ENCODE assay signal across 7 cellular contexts in genomic region chr10:72126184-72126871, GRCh38. TPM values are rescaled to one million over a fixed set of nuclear protein-coding genes. Genes with fewer than 3 reads are reported as not detected.
DNase-seq lines count a peak whose midpoint lies in the region; ATAC-seq and TF ChIP-seq lines count a peak whose summit lies in the region.

No MANE protein-coding gene starts in this region.

- no peaks in the 10 kb centered on the region for H3K9me1 ChIP-seq in IMR-90 (ENCODE audit: insufficient read depth, low read length)

- no peak overlapping the region for H3K4me2 ChIP-seq in IMR-90 (ENCODE audit: low read depth, low read length)

- no peaks in the 10 kb centered on the region for H4K20me1 ChIP-seq in IMR-90 (ENCODE audit: insufficient read depth, low read length)

- no peak overlapping the region for H2BK120ac ChIP-seq in IMR-90 (ENCODE audit: low read depth, low read length)

- no peak overlapping the region for H3K56ac ChIP-seq in IMR-90 (ENCODE audit: extremely low read depth, insufficient read depth, low read length)

- H3K23ac ChIP-seq in IMR-90 (ENCODE audit: low read depth, low read length), result no peak overlapping the region

- TF ChIP-seq CTCF in IMR-90 (conservative IDR thresholded peaks at IDR 0.05; ENCODE audit: low read depth, low read length) (peak; percentile 67), lung (IDR thresholded peaks at IDR 0.05; ENCODE audit: control extremely low read depth, extremely low read depth) (peak; percentile 41)

- H3K4me3 ChIP-seq in IMR-90 (ENCODE audit: insufficient read depth, low read depth, low read length) (no peak overlapping the region), lung (no peak overlapping the region)

- intact Hi-C loops in IMR-90 (cut with micrococcal nuclease), result loop anchor here (1.0 kb wide), 1 partner anchor 202 kb away; no protein-coding TSS in a partner anchor

- H2AFZ ChIP-seq in IMR-90 (replicated peaks; ENCODE audit: low read length, poor library complexity), result no peak overlapping the region

- H4K8ac ChIP-seq in IMR-90 (ENCODE audit: low read depth in 2 of 2, low read length in 2 of 2), result no peak overlapping the region

- no peaks in the 10 kb centered on the region for H3K27me3 Mint-ChIP-seq in T-helper 2 cell treated with Interferon-gamma antibody and Interleukin-4, amounts not matched to agents 5 μg/mL and 100 μg/mL, for 36 hours (ENCODE audit: low read depth)

- H3K9me3 ChIP-seq in IMR-90 (ENCODE audit: control insufficient read depth, insufficient read depth, low read length) (no peaks in the 10 kb centered on the region), lung (ENCODE audit: control insufficient read depth in 2 of 2, insufficient read depth in 1 of 2, low read length in 1 of 2) (no peaks in the 10 kb centered on the region)

- 71% methylated on average over 1 of the region's 3 CpGs; no CpG with 5 or more reads in 1 of the 2 experiments for WGBS in IMR-90 (ENCODE audit: extremely low coverage in 2 of 2, insufficient read length in 1 of 2), 2 experiments
- 88 to 93% methylated on average over 3 of the region's 3 CpGs for WGBS in lung, 2 donors

- peak; percentile 62 for TF ChIP-seq RAD21 in IMR-90 (IDR thresholded peaks at IDR 0.05; ENCODE audit: low read length)

- H3K4me1 ChIP-seq in IMR-90 (ENCODE audit: control insufficient read depth, insufficient read depth, low read length) (peaks cover 1% of the 10 kb centered on the region; the same call in 1 of the 2 replicates), lung (ENCODE audit: control insufficient read depth in 2 of 2, insufficient read depth in 2 of 2, low read length in 2 of 2) (no peaks in the 10 kb centered on the region)

- no peak overlapping the region for H4K91ac ChIP-seq in IMR-90 (ENCODE audit: insufficient read depth, low read depth, low read length)

- dilution Hi-C loops in IMR-90 (cut with HindIII; ENCODE audit: low sequenced_read_pairs, unreplicated experiment), result no loop called here

- in situ Hi-C loops in IMR-90 (cut with MboI; ENCODE audit: low sequenced_read_pairs), result loop anchor here (10.0 kb wide), 1 partner anchor 208 kb away; no protein-coding TSS in a partner anchor

- no peak overlapping the region for H2AK5ac ChIP-seq in IMR-90 (ENCODE audit: low read depth, low read length)

- H3K4ac ChIP-seq in IMR-90 (ENCODE audit: low read depth, low read length), result no peak overlapping the region

- no TSS peak for BruUV-seq in IMR-90 (replicated peaks; lab: Mats Ljungman, UMichigan)

- H2BK5ac ChIP-seq in IMR-90 (ENCODE audit: low read depth, low read length, poor library complexity, severe bottlenecking), result no peak overlapping the region

- no peak for TF ChIP-seq POLR2A in IMR-90 (IDR thresholded peaks at IDR 0.05; ENCODE audit: low read depth, low read length)

- no peak overlapping the region for H3K27ac ChIP-seq in IMR-90 (ENCODE audit: insufficient read depth, low read length)
- no peak overlapping the region for H3K27ac ChIP-seq in lung (ENCODE audit: low read depth in 1 of 2, low read length in 1 of 2)

- H3K9ac ChIP-seq in IMR-90 (ENCODE audit: low read depth, low read length), result no peak overlapping the region

- H3K18ac ChIP-seq in IMR-90 (ENCODE audit: low read depth, low read length), result no peak overlapping the region

- H3K9me3 Mint-ChIP-seq in T-helper 2 cell treated with Interferon-gamma antibody and Interleukin-4, amounts not matched to agents 5 μg/mL and 100 μg/mL, for 36 hours, result no peaks in the 10 kb centered on the region

- H3K36me3 ChIP-seq in IMR-90 (ENCODE audit: control insufficient read depth, insufficient read depth, low read length) (peaks cover 2% of the 10 kb centered on the region; the same call in 1 of the 2 replicates), lung (ENCODE audit: control insufficient read depth in 2 of 2, insufficient read depth in 2 of 2, low read length in 2 of 2) (peaks cover 1 to 3% of the 10 kb centered on the region in 2 donors)

- no peak overlapping the region for H2BK15ac ChIP-seq in IMR-90 (ENCODE audit: low read depth, low read length)

- H2AK9ac ChIP-seq in IMR-90 (replicated peaks; ENCODE audit: low read depth, low read length, poor library complexity), result no peak overlapping the region

- peaks cover 7% of the 10 kb centered on the region for H3K36me3 Mint-ChIP-seq in T-helper 2 cell treated with Interferon-gamma antibody and Interleukin-4, amounts not matched to agents 5 μg/mL and 100 μg/mL, for 36 hours (ENCODE audit: low read depth)

- peak; percentile 56; the same call in 1 of the 2 replicates for ATAC-seq in IMR-90 (ENCODE audit: low read depth)
- ATAC-seq in lung (ENCODE audit: insufficient read depth, low FRiP score), result no peak
- ATAC-seq in HG03378 (IDR thresholded peaks at IDR 0.05; ENCODE audit: unreplicated experiment), result no peak

- no peaks in the 10 kb centered on the region for H3K27me3 ChIP-seq in IMR-90 (ENCODE audit: control insufficient read depth, insufficient read depth, low read length)
- no peaks in the 10 kb centered on the region for H3K27me3 ChIP-seq in lung (ENCODE audit: control insufficient read depth, insufficient read depth)

- peaks cover 25% of the 10 kb centered on the region for H3K4me1 Mint-ChIP-seq in T-helper 2 cell treated with Interferon-gamma antibody and Interleukin-4, amounts not matched to agents 5 μg/mL and 100 μg/mL, for 36 hours (ENCODE audit: low read depth)

- no peaks in the 10 kb centered on the region for H3K79me1 ChIP-seq in IMR-90 (ENCODE audit: low read depth in 1 of 2, low read length in 2 of 2)

- no peak overlapping the region for H2BK20ac ChIP-seq in IMR-90 (ENCODE audit: low read depth, low read length)

- H3K14ac ChIP-seq in IMR-90 (replicated peaks; ENCODE audit: low read depth, low read length), result no peak overlapping the region; the same call in 1 of the 2 replicates

- no peak overlapping the region for H3K4me3 Mint-ChIP-seq in T-helper 2 cell treated with Interferon-gamma antibody and Interleukin-4, amounts not matched to agents 5 μg/mL and 100 μg/mL, for 36 hours

- no peak overlapping the region for H4K5ac ChIP-seq in IMR-90 (ENCODE audit: low read depth, low read length)

- CTCF ChIA-PET in IMR-90 (lab: Yijun Ruan, JAX), result interaction anchor here (0.6 to 1.6 kb wide), 14 partner anchors 11 to 202 kb away, joined by 3 to 7 read pairs (median 4); partner anchors contain the start of genes ANAPC16 and ASCC1

- DNase-seq in EH (ENCODE audit: low read depth), result peak; percentile 69
- peak; percentile 75 for DNase-seq in IMR-90
- DNase-seq in brain pericyte (ENCODE audit: low read depth, low spot score), result peak; percentile 26
- no peak for DNase-seq in lung (ENCODE audit: low spot score)
- no peak for DNase-seq in NCI-H187 treated with DMSO at 0.1 percent for 48 hours (lab: John Stamatoyannopoulos, UW)
- DNase-seq in T-helper 2 cell treated with Interferon-gamma antibody and Interleukin-4, amounts not matched to agents 5 μg/mL and 100 μg/mL, for 36 hours (ENCODE audit: low spot score), result no peak

- POLR2A ChIA-PET in IMR-90 (lab: Charles Lee; ENCODE audit: unreplicated experiment), result no interaction called here

- H3K27ac Mint-ChIP-seq in T-helper 2 cell treated with Interferon-gamma antibody and Interleukin-4, amounts not matched to agents 5 μg/mL and 100 μg/mL, for 36 hours, result no peak overlapping the region

TF ChIP-seq in IMR-90, 13 proteins besides CTCF, POLR2A, EP300 and RAD21:
- TF ChIP-seq RFX5 (IDR thresholded peaks at IDR 0.05; ENCODE audit: low read depth, low read length) (no peak), SMC3 (IDR thresholded peaks at IDR 0.05; ENCODE audit: low read depth, low read length) (peak; percentile 68)

RNA-seq across cellular contexts. Expression of gene SPOCK2, which starts 38.0 kb away (rescaled TPM):
- total RNA-seq in IMR-90 (2012; rRNA removed), result not detected in 2 replicates
- 0.02 TPM in 1 of 2 replicates, not detected in the other for polyA plus RNA-seq in IMR-90 (2012; rRNA removed)
- polyA plus RNA-seq in IMR-90 (2012; cell fraction: cytosol; rRNA removed), result 0.04 TPM in 1 of 2 replicates, not detected in the other
- polyA plus RNA-seq in IMR-90 (2012; cell fraction: nucleus; rRNA removed; ENCODE audit: low replicate concordance), result 0.23 and 0.36 TPM in 2 replicates
- 100 to 1,000 TPM in 1 of 2 donors, 10 to 100 TPM in 1; 24.1 to 103 TPM for total RNA-seq in lung
- 10 to 100 TPM; 34.1 to 86.0 TPM for polyA plus RNA-seq in lung

Comparison
In these comparisons a context has a peak if more than half of its experiments do, and no peak if none do; other contexts are left out.
1. DNase-seq: peak in EH (single experiment), IMR-90 (single experiment) and brain pericyte (single experiment); none in lung (single experiment), NCI-H187 treated with DMSO at 0.1 percent for 48 hours (single experiment) and T-helper 2 cell treated with Interferon-gamma antibody and Interleukin-4, amounts not matched to agents 5 μg/mL and 100 μg/mL, for 36 hours (single experiment).
2. RNA of gene SPOCK2, which starts 38.0 kb away (total RNA-seq): 24.1 to 103 TPM in lung; not detected in IMR-90; every median in the first group is over 10 times any median in the second.